ENCODE assay signal across 19 cellular contexts in genomic region chr17:69967910-69968411, GRCh38.
DNase-seq lines count a peak whose midpoint lies in the region; ATAC-seq, FAIRE-seq and TF ChIP-seq lines count a peak whose summit lies in the region.
"Had no signal": no experiment of that assay in that cellular context is flagged by ENCODE, and none has a peak within 500 bp of the region (broad histone marks: within the 10 kb centered on the region; RNA-seq: fewer than 3 reads in every experiment).

No MANE protein-coding gene starts in this region.

- ATAC-seq in GM19452 (IDR thresholded peaks at IDR 0.05; ENCODE audit: unreplicated experiment) (no peak), GM21717 (IDR thresholded peaks at IDR 0.05; ENCODE audit: unreplicated experiment) (no peak)
- ATAC-seq: HepG2 had no signal

- peak overlapping the region; percentile 17 for H2AFZ ChIP-seq in endothelial cell of umbilical vein (ENCODE audit: low read depth, low read length)
- no peak overlapping the region for H2AFZ ChIP-seq in osteoblast (ENCODE audit: low read length)

- no peaks in the 10 kb centered on the region for H3K36me3 ChIP-seq in endothelial cell of umbilical vein (ENCODE audit: control insufficient read depth in 2 of 2, extremely low read depth in 1 of 2, insufficient read depth in 2 of 2, low read length in 2 of 2)
- no peaks in the 10 kb centered on the region for H3K36me3 ChIP-seq in osteoblast (ENCODE audit: insufficient read depth, low read length)
- H3K36me3 ChIP-seq: BLaER1 treated with 17β-estradiol and CSF1 and Interleukin-3, amounts not matched to agents 10 nM and 100 nM; WERI-Rb-1 had no signal

- H3K4me1 ChIP-seq in endothelial cell of umbilical vein (ENCODE audit: control insufficient read depth, extremely low read depth, insufficient read depth, low read length) = no peaks in the 10 kb centered on the region
- no peaks in the 10 kb centered on the region for H3K4me1 ChIP-seq in osteoblast (ENCODE audit: insufficient read depth, low read length)
- H3K4me1 ChIP-seq: BLaER1 treated with 17β-estradiol and CSF1 and Interleukin-3, amounts not matched to agents 10 nM and 100 nM had no signal

- dilution Hi-C loops in endothelial cell of umbilical vein (cut with MboI; ENCODE audit: extremely low pct_ligation_motif_present, low sequenced_read_pairs) = no loop called here

- CTCF ChIA-PET in endothelial cell of umbilical vein (lab: Charles Lee) = no interaction called here

- H3K9me3 ChIP-seq in endothelial cell of umbilical vein (replicated peaks; ENCODE audit: control insufficient read depth, insufficient read depth, low read length) = no peaks in the 10 kb centered on the region
- peaks cover 5% of the 10 kb centered on the region for H3K9me3 ChIP-seq in osteoblast (ENCODE audit: low read depth, low read length)

- DNase-seq in AG20443 (ENCODE audit: low spot score) = peak; percentile 86
- DNase-seq in LHCN-M2 (ENCODE audit: low read depth) = peak; percentile 96
- peak; percentile 91 for DNase-seq in endothelial cell of umbilical vein (ENCODE audit: low read depth, low spot score)
- peak; percentile 72 for DNase-seq in osteoblast (ENCODE audit: insufficient read length, low spot score, missing footprints)
- no peak for DNase-seq in posterior vena cava (ENCODE audit: low spot score)
- DNase-seq in cerebellar nuclear complex (lab: John Stamatoyannopoulos, UW) = no peak
- DNase-seq: activated naive CD4-positive, alpha-beta T cell treated with anti-CD3 and anti-CD28 coated beads, Interleukin-2, amount 10 ng/mL, durations not matched to agents 7 days and 5 days; DND-41; erythroblast; mesendoderm; NCI-H1105 treated with DMSO at 0.1 percent for 48 hours; NCI-H345; occipital lobe; stimulated activated CD4-positive, alpha-beta T cell treated with anti-CD3 and anti-CD28 coated beads, Interleukin-15, amount 100 ng/mL, for 24 hours; WERI-Rb-1 had no signal

- no peak overlapping the region for H3K9ac ChIP-seq in endothelial cell of umbilical vein (replicated peaks; ENCODE audit: extremely low read depth, insufficient read depth, low read length)
- H3K9ac ChIP-seq: BLaER1 treated with 17β-estradiol and CSF1 and Interleukin-3, amounts not matched to agents 10 nM and 100 nM had no signal

- H3K9me1 ChIP-seq in endothelial cell of umbilical vein (replicated peaks; ENCODE audit: control insufficient read depth, extremely low read depth, insufficient read depth, low read length) = no peaks in the 10 kb centered on the region

- H3K4me2 ChIP-seq in endothelial cell of umbilical vein (ENCODE audit: insufficient read depth, low read length) (no peak overlapping the region), osteoblast (ENCODE audit: insufficient read depth, low read length) (no peak overlapping the region)
- H3K4me2 ChIP-seq: BLaER1 treated with 17β-estradiol and CSF1 and Interleukin-3, amounts not matched to agents 10 nM and 100 nM had no signal

- H3K27me3 ChIP-seq in endothelial cell of umbilical vein (ENCODE audit: control insufficient read depth in 2 of 2, insufficient read depth in 2 of 2, low read length in 2 of 2) (no peaks in the 10 kb centered on the region), osteoblast (ENCODE audit: insufficient read depth, low read length) (no peaks in the 10 kb centered on the region)
- H3K27me3 ChIP-seq: BLaER1 treated with 17β-estradiol and CSF1 and Interleukin-3, amounts not matched to agents 10 nM and 100 nM had no signal

- intact Hi-C loops in endothelial cell of umbilical vein (cut with micrococcal nuclease) = no loop called here
- intact Hi-C loops in posterior vena cava (cut with DNase I) = no loop called here

- no peaks in the 10 kb centered on the region for H4K20me1 ChIP-seq in endothelial cell of umbilical vein (replicated peaks; ENCODE audit: control insufficient read depth, extremely low read depth, insufficient read depth, low read length)
- no peaks in the 10 kb centered on the region for H4K20me1 ChIP-seq in osteoblast (ENCODE audit: insufficient read depth, low read length)
- H4K20me1 ChIP-seq: BLaER1 treated with 17β-estradiol and CSF1 and Interleukin-3, amounts not matched to agents 10 nM and 100 nM had no signal

- FAIRE-seq in endothelial cell of umbilical vein (lab: Jason Lieb, UNC) = no peak
- FAIRE-seq: HepG2 had no signal

- BruUV-seq in endothelial cell of umbilical vein (replicated peaks; lab: Mats Ljungman, UMichigan) = no TSS peak

- H3K27ac ChIP-seq in endothelial cell of umbilical vein (ENCODE audit: insufficient read depth, low read depth, low read length) (no peak overlapping the region), osteoblast (ENCODE audit: low read depth, low read length) (peak overlapping the region; percentile 80)
- H3K27ac ChIP-seq: BLaER1 treated with 17β-estradiol and CSF1 and Interleukin-3, amounts not matched to agents 10 nM and 100 nM; WERI-Rb-1 had no signal

- TF ChIP-seq CTCF in endothelial cell of umbilical vein (IDR thresholded peaks at IDR 0.05; ENCODE audit: extremely low read depth in 1 of 2, insufficient read depth in 1 of 2, low read depth in 1 of 2, low read length in 2 of 2) = no peak
- TF ChIP-seq CTCF in osteoblast (IDR thresholded peaks at IDR 0.05; ENCODE audit: extremely low read depth, low read depth, low read length) = no peak

- no peak overlapping the region for H3K4me3 ChIP-seq in endothelial cell of umbilical vein (replicated peaks in 1 of 3; ENCODE audit: insufficient read depth in 1 of 3, low read depth in 1 of 3, low read length in 3 of 3)
- H3K4me3 ChIP-seq in osteoblast (ENCODE audit: insufficient read depth, low read length) = no peak overlapping the region
- H3K4me3 ChIP-seq: BLaER1 treated with 17β-estradiol and CSF1 and Interleukin-3, amounts not matched to agents 10 nM and 100 nM had no signal

- no peak for TF ChIP-seq POLR2A in endothelial cell of umbilical vein (IDR thresholded peaks at IDR 0.05; ENCODE audit: low read depth, low read length)

- POLR2A ChIA-PET in endothelial cell of umbilical vein (lab: Charles Lee) = no interaction called here

- H3K79me2 ChIP-seq in endothelial cell of umbilical vein (ENCODE audit: control insufficient read depth, insufficient read depth, low read length) = no peaks in the 10 kb centered on the region
- no peaks in the 10 kb centered on the region for H3K79me2 ChIP-seq in osteoblast (ENCODE audit: insufficient read depth, low read length)

TF ChIP-seq in endothelial cell of umbilical vein, 7 proteins besides CTCF, POLR2A, EP300 and RAD21:
- TF ChIP-seq MYC (IDR thresholded peaks at IDR 0.05; ENCODE audit: low read depth, low read length) (no peak), FOS (IDR thresholded peaks at IDR 0.05; ENCODE audit: borderline replicate concordance, insufficient read depth, low read length) (peak; percentile 23)
TF ChIP-seq in endothelial cell of umbilical vein: peak in this region for 1.

Comparison
In these comparisons a context has a peak if more than half of its experiments do, and no peak if none do; other contexts are left out.
1. DNase-seq: peak in AG20443 (single experiment), LHCN-M2 (single experiment), endothelial cell of umbilical vein (single experiment) and osteoblast (single experiment); none in posterior vena cava (single experiment) and cerebellar nuclear complex (0 of 2).